ENCODE assay signal across 7 cellular contexts in genomic region chr1:32925360-32926142, GRCh38. TPM values are rescaled to one million over a fixed set of nuclear protein-coding genes. Genes with fewer than 3 reads are reported as not detected.
DNase-seq lines count a peak whose midpoint lies in the region; ATAC-seq and TF ChIP-seq lines count a peak whose summit lies in the region.

No MANE protein-coding gene starts in this region.

- H4K20me1 ChIP-seq in hepatocyte (ENCODE audit: insufficient read depth, poor library complexity, severe bottlenecking) (no peaks in the 10 kb centered on the region), smooth muscle cell (ENCODE audit: low read depth) (no peaks in the 10 kb centered on the region), MM.1S (ENCODE audit: insufficient read depth, low read length) (no peaks in the 10 kb centered on the region)

- H3K4me1 ChIP-seq in hepatocyte (ENCODE audit: insufficient read depth), result peaks cover 19% of the 10 kb centered on the region
- peaks cover 17% of the 10 kb centered on the region for H3K4me1 ChIP-seq in smooth muscle cell (ENCODE audit: low read depth)
- H3K4me1 ChIP-seq in MM.1S (ENCODE audit: low read length), result no peaks in the 10 kb centered on the region

- H3K9me3 ChIP-seq in hepatocyte (ENCODE audit: low read depth) (no peaks in the 10 kb centered on the region), smooth muscle cell (replicated peaks; ENCODE audit: low read depth) (no peaks in the 10 kb centered on the region), MM.1S (replicated peaks; ENCODE audit: insufficient read depth, low read length) (no peaks in the 10 kb centered on the region)

- ATAC-seq in activated T-cell treated with anti-CD3 and anti-CD28 coated beads, Interleukin-2, amount 50 U/mL, for 72 hours (replicated peaks in 1 of 2), result peak; percentile 58 to 63
- ATAC-seq in HG03354 (IDR thresholded peaks at IDR 0.05; ENCODE audit: poor library complexity, severe bottlenecking, unreplicated experiment), result no peak

- peaks cover 9 to 11% (median 10%) of the 10 kb centered on the region in 3 donors for H3K4me1 Mint-ChIP-seq in IgD-negative memory B cell
- H3K4me1 Mint-ChIP-seq in activated T-cell treated with anti-CD3 and anti-CD28 coated beads, Interleukin-2, amount 50 U/mL, for 72 hours (ENCODE audit: low read depth), result peaks cover 20% of the 10 kb centered on the region

- H3F3A ChIP-seq in smooth muscle cell (ENCODE audit: low read depth) (no peaks in the 10 kb centered on the region), MM.1S (ENCODE audit: insufficient read depth, low read length) (no peaks in the 10 kb centered on the region)

- H3K27me3 ChIP-seq in hepatocyte, result no peaks in the 10 kb centered on the region
- no peaks in the 10 kb centered on the region for H3K27me3 ChIP-seq in smooth muscle cell (ENCODE audit: low read depth)
- peaks cover 12% of the 10 kb centered on the region for H3K27me3 ChIP-seq in MM.1S (replicated peaks; ENCODE audit: insufficient read depth, low read length)

- TF ChIP-seq CTCF in hepatocyte (IDR thresholded peaks at IDR 0.05; ENCODE audit: poor library complexity), result no peak
- no peak for TF ChIP-seq CTCF in smooth muscle cell (IDR thresholded peaks at IDR 0.05; ENCODE audit: borderline replicate concordance, insufficient read depth, poor library complexity, severe bottlenecking)
- no peak for TF ChIP-seq CTCF in MM.1S (IDR thresholded peaks at IDR 0.05; ENCODE audit: low read length)

- H3K36me3 ChIP-seq in hepatocyte (replicated peaks; ENCODE audit: insufficient read depth, low read depth), result no peaks in the 10 kb centered on the region
- no peaks in the 10 kb centered on the region for H3K36me3 ChIP-seq in smooth muscle cell (ENCODE audit: low read depth)
- H3K36me3 ChIP-seq in MM.1S (replicated peaks; ENCODE audit: insufficient read depth, low read length), result no peaks in the 10 kb centered on the region

- H2AFZ ChIP-seq in hepatocyte (peak overlapping the region; percentile 53), smooth muscle cell (ENCODE audit: low read depth) (peak overlapping the region; percentile 95), MM.1S (ENCODE audit: low read length) (no peak overlapping the region)

- H3K27ac Mint-ChIP-seq in IgD-negative memory B cell, result peak overlapping the region in 1 of 3 donors; percentile 27
- peak overlapping the region; percentile 68 for H3K27ac Mint-ChIP-seq in activated T-cell treated with anti-CD3 and anti-CD28 coated beads, Interleukin-2, amount 50 U/mL, for 72 hours

- peak overlapping the region in 3 of 4 donors; percentile 18 to 77 (median 69) for H3K4me3 Mint-ChIP-seq in IgD-negative memory B cell
- H3K4me3 Mint-ChIP-seq in activated T-cell treated with anti-CD3 and anti-CD28 coated beads, Interleukin-2, amount 50 U/mL, for 72 hours, result peak overlapping the region; percentile 66 to 77

- H3K79me2 ChIP-seq in hepatocyte, result no peaks in the 10 kb centered on the region
- H3K79me2 ChIP-seq in smooth muscle cell (ENCODE audit: low read depth), result no peaks in the 10 kb centered on the region
- H3K79me2 ChIP-seq in MM.1S (ENCODE audit: low read length), result no peaks in the 10 kb centered on the region

- peak overlapping the region; percentile 59 for H3K27ac ChIP-seq in hepatocyte
- peak overlapping the region; percentile 29 for H3K27ac ChIP-seq in smooth muscle cell (ENCODE audit: low read depth)
- H3K27ac ChIP-seq in MM.1S (ENCODE audit: low read length), result no peak overlapping the region

- DNase-seq in activated T-cell treated with anti-CD3 and anti-CD28 coated beads, Interleukin-2, amount 50 U/mL, for 72 hours, result peak; percentile 20 to 39
- DNase-seq in hepatocyte (ENCODE audit: low spot score), result peak; percentile 58
- peak; percentile 15 for DNase-seq in smooth muscle cell (lab: John Stamatoyannopoulos, UW; ENCODE audit: unreplicated experiment)
- no peak for DNase-seq in T-helper 9 cell
- DNase-seq in MM.1S, result no peak

- H3K9me2 ChIP-seq in hepatocyte (replicated peaks; ENCODE audit: insufficient read depth) (no peaks in the 10 kb centered on the region), MM.1S (replicated peaks; ENCODE audit: insufficient read depth, low read length) (no peaks in the 10 kb centered on the region)

- peaks cover 50% of the 10 kb centered on the region for H3K27me3 Mint-ChIP-seq in IgD-negative memory B cell
- peaks cover 62% of the 10 kb centered on the region for H3K27me3 Mint-ChIP-seq in activated T-cell treated with anti-CD3 and anti-CD28 coated beads, Interleukin-2, amount 50 U/mL, for 72 hours (ENCODE audit: low read depth)

- H3K9me3 Mint-ChIP-seq in IgD-negative memory B cell, result peaks cover 0 to 3% (median 0%) of the 10 kb centered on the region in 3 donors
- H3K9me3 Mint-ChIP-seq in activated T-cell treated with anti-CD3 and anti-CD28 coated beads, Interleukin-2, amount 50 U/mL, for 72 hours, result peaks cover 0 to 2% of the 10 kb centered on the region in 2 donors

- H3K9ac ChIP-seq in smooth muscle cell (ENCODE audit: low read depth) (peak overlapping the region; percentile 19), MM.1S (ENCODE audit: low read length) (no peak overlapping the region)

- H3K36me3 Mint-ChIP-seq in IgD-negative memory B cell, result peaks cover 1% of the 10 kb centered on the region
- peaks cover 3 to 4% of the 10 kb centered on the region in 2 donors for H3K36me3 Mint-ChIP-seq in activated T-cell treated with anti-CD3 and anti-CD28 coated beads, Interleukin-2, amount 50 U/mL, for 72 hours (ENCODE audit: insufficient read depth in 2 of 2)

- no peak overlapping the region for H3K4me3 ChIP-seq in hepatocyte
- peak overlapping the region; percentile 37 for H3K4me3 ChIP-seq in smooth muscle cell
- no peak overlapping the region for H3K4me3 ChIP-seq in MM.1S (ENCODE audit: low read length)

- H3K4me2 ChIP-seq in hepatocyte (peak overlapping the region; percentile 67), smooth muscle cell (peak overlapping the region; percentile 83), MM.1S (ENCODE audit: low read depth, low read length) (no peak overlapping the region)

- WGBS in hepatocyte (ENCODE audit: low lambda C conversion rate, missing lambda C conversion rate), result 19% methylated on average over 24 of the region's 24 CpGs
- WGBS in smooth muscle cell (ENCODE audit: low lambda C conversion rate), result 9% methylated on average over 23 of the region's 24 CpGs

RNA-seq across cellular contexts. Expression of gene TMEM54, which starts 24.4 kb away (rescaled TPM):
- polyA plus RNA-seq in IgD-negative memory B cell (not detected), hepatocyte (52.6 and 64.7 TPM in 2 replicates), smooth muscle cell (59.0 and 98.5 TPM in 2 replicates)
- 1 to 10 TPM; 1.4 to 2.0 TPM for total RNA-seq in activated T-cell treated with anti-CD3 and anti-CD28 coated beads, Interleukin-2, amount 50 U/mL, for 72 hours
- total RNA-seq in hepatocyte (24.8 and 33.5 TPM in 2 replicates), smooth muscle cell (40.9 and 84.1 TPM in 2 replicates)

RNA-seq across cellular contexts. Expression of gene RNF19B, which starts 39.1 kb away (rescaled TPM):
- polyA plus RNA-seq in IgD-negative memory B cell (2.6 TPM), hepatocyte (11.5 and 15.5 TPM in 2 replicates), smooth muscle cell (12.3 and 13.8 TPM in 2 replicates)
- 100 to 1,000 TPM in 1 of 2 donors, 10 to 100 TPM in 1; 99.9 to 148 TPM for total RNA-seq in activated T-cell treated with anti-CD3 and anti-CD28 coated beads, Interleukin-2, amount 50 U/mL, for 72 hours
- total RNA-seq in hepatocyte (16.1 and 21.3 TPM in 2 replicates), smooth muscle cell (11.2 and 13.5 TPM in 2 replicates)

RNA-seq across cellular contexts. Expression of gene HPCA, which starts 39.3 kb away (rescaled TPM):
- polyA plus RNA-seq in IgD-negative memory B cell (not detected), hepatocyte (0.85 and 1.0 TPM in 2 replicates), smooth muscle cell (0.24 TPM in 1 of 2 replicates, not detected in the other)
- total RNA-seq in activated T-cell treated with anti-CD3 and anti-CD28 coated beads, Interleukin-2, amount 50 U/mL, for 72 hours, result under 1 TPM in 1 of 2 donors, not detected in 1; 0.36 TPM
- total RNA-seq in hepatocyte (not detected in 2 replicates), smooth muscle cell (not detected in 2 replicates)

RNA-seq across cellular contexts. Expression of gene FNDC5, which starts 54.8 kb away (rescaled TPM):
- polyA plus RNA-seq in IgD-negative memory B cell (not detected), hepatocyte (5.2 and 11.2 TPM in 2 replicates), smooth muscle cell (not detected in 2 replicates)
- total RNA-seq in activated T-cell treated with anti-CD3 and anti-CD28 coated beads, Interleukin-2, amount 50 U/mL, for 72 hours, result not detected
- total RNA-seq in hepatocyte (5.8 and 9.0 TPM in 2 replicates), smooth muscle cell (not detected in 2 replicates)

Comparison
In these comparisons a context has a peak if more than half of its experiments do, and no peak if none do; other contexts are left out.
1. DNase-seq: peak in activated T-cell treated with anti-CD3 and anti-CD28 coated beads, Interleukin-2, amount 50 U/mL, for 72 hours (2 of 2), hepatocyte (single experiment) and smooth muscle cell (single experiment); none in T-helper 9 cell (single experiment) and MM.1S (single experiment).